ENCODE assay signal across 8 cellular contexts in genomic region chr1:23578311-23578996, GRCh38. TPM values are rescaled to one million over a fixed set of nuclear protein-coding genes. Genes with fewer than 3 reads are reported as not detected.
DNase-seq lines count a peak whose midpoint lies in the region; ATAC-seq and TF ChIP-seq lines count a peak whose summit lies in the region.

No MANE protein-coding gene starts in this region.

- H3K9me3 ChIP-seq in right lobe of liver (no peaks in the 10 kb centered on the region), thyroid gland (no peaks in the 10 kb centered on the region)

- peaks cover 2% of the 10 kb centered on the region for H3K36me3 Mint-ChIP-seq in activated CD4-positive, alpha-beta T cell treated with anti-CD3 and anti-CD28 coated beads, Interleukin-2, amount 10 ng/mL, durations not matched to agents 24 days and 14 days (ENCODE audit: low read depth)
- no peaks in the 10 kb centered on the region for H3K36me3 Mint-ChIP-seq in activated CD4-positive, alpha-beta memory T cell treated with anti-CD3 and anti-CD28 coated beads, Interleukin-2, amount 10 ng/mL, durations not matched to agents 7 days and 5 days (ENCODE audit: low read depth)

- H3K4me3 Mint-ChIP-seq in activated CD4-positive, alpha-beta T cell treated with anti-CD3 and anti-CD28 coated beads, Interleukin-2, amount 10 ng/mL, durations not matched to agents 24 days and 14 days: peak overlapping the region; percentile 36
- H3K4me3 Mint-ChIP-seq in activated CD4-positive, alpha-beta memory T cell treated with anti-CD3 and anti-CD28 coated beads, Interleukin-2, amount 10 ng/mL, durations not matched to agents 7 days and 5 days: no peak overlapping the region

- 51% methylated on average over 4 of the region's 4 CpGs for WGBS in right lobe of liver (ENCODE audit: insufficient coverage, low coverage, low lambda C conversion rate, missing lambda C conversion rate)
- WGBS in thyroid gland, 2 donors: 86 to 87% methylated on average over 4 of the region's 4 CpGs

- H3K27ac Mint-ChIP-seq in activated CD4-positive, alpha-beta T cell treated with anti-CD3 and anti-CD28 coated beads, Interleukin-2, amount 10 ng/mL, durations not matched to agents 24 days and 14 days: peak overlapping the region; percentile 64
- H3K27ac Mint-ChIP-seq in activated CD4-positive, alpha-beta memory T cell treated with anti-CD3 and anti-CD28 coated beads, Interleukin-2, amount 10 ng/mL, durations not matched to agents 7 days and 5 days: peak overlapping the region; percentile 60

- POLR2A ChIA-PET in activated CD4-positive, alpha-beta memory T cell treated with anti-CD3 and anti-CD28 coated beads, Interleukin-2, amount 10 ng/mL, durations not matched to agents 7 days and 5 days (lab: Charles Lee): interaction anchor here (1.2 to 2.6 kb wide), 4 partner anchors 19 to 41 kb away, joined by 3 to 19 read pairs (median 9); partner anchors contain the start of gene ID3

- peaks cover 23% of the 10 kb centered on the region for H3K4me1 Mint-ChIP-seq in activated CD4-positive, alpha-beta T cell treated with anti-CD3 and anti-CD28 coated beads, Interleukin-2, amount 10 ng/mL, durations not matched to agents 24 days and 14 days
- H3K4me1 Mint-ChIP-seq in activated CD4-positive, alpha-beta memory T cell treated with anti-CD3 and anti-CD28 coated beads, Interleukin-2, amount 10 ng/mL, durations not matched to agents 7 days and 5 days: peaks cover 23% of the 10 kb centered on the region

- intact Hi-C loops in activated CD4-positive, alpha-beta T cell treated with anti-CD3 and anti-CD28 coated beads, Interleukin-2, amount 10 ng/mL, durations not matched to agents 24 days and 14 days (cut with micrococcal nuclease): loop anchor here (5.0 kb wide), 1 partner anchor 39 kb away; no protein-coding TSS in a partner anchor
- intact Hi-C loops in right lobe of liver (cut with DNase I): no loop called here
- intact Hi-C loops in thyroid gland (cut with DNase I): no loop called here

- H3K4me3 ChIP-seq in right lobe of liver: no peak overlapping the region
- no peak overlapping the region for H3K4me3 ChIP-seq in thyroid gland (replicated peaks in 1 of 3)

- ATAC-seq in right lobe of liver (peak; percentile 36 to 62 (median 48)), GM21447 (IDR thresholded peaks at IDR 0.05; ENCODE audit: unreplicated experiment) (no peak)

- H3K36me3 ChIP-seq in right lobe of liver (no peaks in the 10 kb centered on the region), thyroid gland (no peaks in the 10 kb centered on the region)

- H3K4me1 ChIP-seq in right lobe of liver: no peaks in the 10 kb centered on the region
- peaks cover 3 to 26% of the 10 kb centered on the region in 2 donors for H3K4me1 ChIP-seq in thyroid gland

- TF ChIP-seq CTCF in right lobe of liver (IDR thresholded peaks at IDR 0.05) (no peak), thyroid gland (IDR thresholded peaks at IDR 0.05) (no peak)

- H3K27me3 Mint-ChIP-seq in activated CD4-positive, alpha-beta T cell treated with anti-CD3 and anti-CD28 coated beads, Interleukin-2, amount 10 ng/mL, durations not matched to agents 24 days and 14 days: no peaks in the 10 kb centered on the region
- H3K27me3 Mint-ChIP-seq in activated CD4-positive, alpha-beta memory T cell treated with anti-CD3 and anti-CD28 coated beads, Interleukin-2, amount 10 ng/mL, durations not matched to agents 7 days and 5 days: peaks cover 11% of the 10 kb centered on the region

- H3K9me3 Mint-ChIP-seq in activated CD4-positive, alpha-beta T cell treated with anti-CD3 and anti-CD28 coated beads, Interleukin-2, amount 10 ng/mL, durations not matched to agents 24 days and 14 days: no peaks in the 10 kb centered on the region
- H3K9me3 Mint-ChIP-seq in activated CD4-positive, alpha-beta memory T cell treated with anti-CD3 and anti-CD28 coated beads, Interleukin-2, amount 10 ng/mL, durations not matched to agents 7 days and 5 days: no peaks in the 10 kb centered on the region

- TF ChIP-seq POLR2A in right lobe of liver (IDR thresholded peaks at IDR 0.05): no peak
- no peak for TF ChIP-seq POLR2A in thyroid gland (IDR thresholded peaks at IDR 0.05)

- H3K27me3 ChIP-seq in right lobe of liver (no peaks in the 10 kb centered on the region), thyroid gland (no peaks in the 10 kb centered on the region)

- H3K27ac ChIP-seq in right lobe of liver (peak overlapping the region in 1 of 3 donors; percentile 9), thyroid gland (peak overlapping the region in 2 of 3 donors; percentile 75 to 77)

- CTCF ChIA-PET in activated CD4-positive, alpha-beta memory T cell treated with anti-CD3 and anti-CD28 coated beads, Interleukin-2, amount 10 ng/mL, durations not matched to agents 7 days and 5 days (lab: Charles Lee): interaction anchor here (1.5 to 4.0 kb wide), 3 partner anchors 22 to 56 kb away, joined by 4 to 28 read pairs (median 6); no protein-coding TSS in a partner anchor

- DNase-seq in activated CD4-positive, alpha-beta T cell treated with anti-CD3 and anti-CD28 coated beads, Interleukin-2, amount 10 ng/mL, durations not matched to agents 24 days and 14 days: peak; percentile 66
- no peak for DNase-seq in activated CD4-positive, alpha-beta T cell treated with anti-CD3 and anti-CD28 coated beads for 48 hours
- no peak for DNase-seq in activated CD4-positive, alpha-beta memory T cell treated with anti-CD3 and anti-CD28 coated beads, Interleukin-2, amount 10 ng/mL, durations not matched to agents 7 days and 5 days
- no peak for DNase-seq in right lobe of liver
- DNase-seq in thyroid gland: no peak
- no peak for DNase-seq in NCI-H1092 treated with DMSO at 0.1 percent for 48 hours (lab: John Stamatoyannopoulos, UW)
- DNase-seq in NK-92 treated with Interleukin-12 subunit alpha and Interleukin-12 subunit beta, amount 100 ng/mL, for 24 hours (lab: John Stamatoyannopoulos, UW): no peak

RNA-seq across cellular contexts. Expression of gene ID3, which starts 19.2 kb away (rescaled TPM):
- total RNA-seq in activated CD4-positive, alpha-beta T cell treated with anti-CD3 and anti-CD28 coated beads, Interleukin-2, amount 10 ng/mL, durations not matched to agents 24 days and 14 days: 21.2 and 23.5 TPM in 2 replicates
- 10 to 100 TPM; 14.7 to 14.8 TPM for total RNA-seq in activated CD4-positive, alpha-beta memory T cell treated with anti-CD3 and anti-CD28 coated beads, Interleukin-2, amount 10 ng/mL, durations not matched to agents 7 days and 5 days
- total RNA-seq in right lobe of liver: 10 to 100 TPM; 12.7 to 44.6 (median 27.0) TPM
- 100 to 1,000 TPM; 279 to 388 (median 343) TPM for total RNA-seq in thyroid gland

RNA-seq across cellular contexts. Expression of gene E2F2, which starts 47.4 kb away (rescaled TPM):
- 30.4 and 33.7 TPM in 2 replicates for total RNA-seq in activated CD4-positive, alpha-beta T cell treated with anti-CD3 and anti-CD28 coated beads, Interleukin-2, amount 10 ng/mL, durations not matched to agents 24 days and 14 days
- 10 to 100 TPM; 93.4 to 98.9 TPM for total RNA-seq in activated CD4-positive, alpha-beta memory T cell treated with anti-CD3 and anti-CD28 coated beads, Interleukin-2, amount 10 ng/mL, durations not matched to agents 7 days and 5 days
- total RNA-seq in right lobe of liver: 1 to 10 TPM in 1 of 6 experiments, under 1 TPM in 5; 0.18 to 1.2 (median 0.70) TPM
- under 1 TPM in 3 of 4 donors, not detected in 1; 0.10 to 0.27 (median 0.17) TPM for total RNA-seq in thyroid gland

Comparison
In these comparisons a context has a peak if more than half of its experiments do, and no peak if none do; other contexts are left out.
1. RNA of gene ID3, which starts 19.2 kb away (total RNA-seq): 279 to 388 TPM in thyroid gland; 12.7 to 44.6 TPM in right lobe of liver, 21.2 to 23.5 TPM in activated CD4-positive, alpha-beta T cell treated with anti-CD3 and anti-CD28 coated beads, Interleukin-2, amount 10 ng/mL, durations not matched to agents 24 days and 14 days and 14.7 to 14.8 TPM in activated CD4-positive, alpha-beta memory T cell treated with anti-CD3 and anti-CD28 coated beads, Interleukin-2, amount 10 ng/mL, durations not matched to agents 7 days and 5 days; every median in the first group is over 4 times any median in the second.
2. RNA of gene E2F2, which starts 47.4 kb away (total RNA-seq): 93.4 to 98.9 TPM in activated CD4-positive, alpha-beta memory T cell treated with anti-CD3 and anti-CD28 coated beads, Interleukin-2, amount 10 ng/mL, durations not matched to agents 7 days and 5 days and 30.4 to 33.7 TPM in activated CD4-positive, alpha-beta T cell treated with anti-CD3 and anti-CD28 coated beads, Interleukin-2, amount 10 ng/mL, durations not matched to agents 24 days and 14 days; 0.18 to 1.2 TPM in right lobe of liver and 0.10 to 0.27 TPM in thyroid gland; every median in the first group is over 10 times any median in the second.